19 cellular contexts compared by ENCODE assay signal in genomic region chr7:81736088-81736487, GRCh38. TPM values are rescaled to one million over a fixed set of nuclear protein-coding genes. Genes with fewer than 3 reads are reported as not detected.
"Had no signal": no experiment of that assay in that cellular context is flagged by ENCODE, and none has a peak within 500 bp of the region (broad histone marks: within the 10 kb centered on the region; RNA-seq: fewer than 3 reads in every experiment).

No MANE protein-coding gene starts in this region.

- H3K9me3 Mint-ChIP-seq: neural progenitor cell; stimulated activated naive CD8-positive, alpha-beta T cell treated with anti-CD3 and anti-CD28 coated beads, Interleukin-15, Interleukin-2, amounts not matched to agents 100 ng/mL and 50 ng/mL, for 24 hours; type B pancreatic cell had no signal

- H3K27ac ChIP-seq: dorsolateral prefrontal cortex, esophagus squamous epithelium, heart right ventricle, neural progenitor cell, pancreas, sigmoid colon, spleen, suprapubic skin had no signal

- H3K4me3 ChIP-seq: dorsolateral prefrontal cortex, esophagus squamous epithelium, heart right ventricle, neural progenitor cell, pancreas, sigmoid colon, spleen, suprapubic skin had no signal

- H3K4me3 Mint-ChIP-seq: activated T-helper 17 cell treated with anti-CD3 and anti-CD28 coated beads, Interleukin-2, amount 50 U/mL, for 72 hours; naive B cell; neural progenitor cell; stimulated activated naive CD8-positive, alpha-beta T cell treated with anti-CD3 and anti-CD28 coated beads, Interleukin-15, Interleukin-2, amounts not matched to agents 100 ng/mL and 50 ng/mL, for 24 hours; type B pancreatic cell had no signal

- H3K27me3 ChIP-seq: dorsolateral prefrontal cortex, esophagus squamous epithelium, heart right ventricle, neural progenitor cell, pancreas, sigmoid colon, spleen, suprapubic skin had no signal

- H3K4me1 Mint-ChIP-seq: activated T-helper 17 cell treated with anti-CD3 and anti-CD28 coated beads, Interleukin-2, amount 50 U/mL, for 72 hours; naive B cell; neural progenitor cell had no signal

- FAIRE-seq: pancreas had no signal

- H3K27ac Mint-ChIP-seq: activated T-helper 17 cell treated with anti-CD3 and anti-CD28 coated beads, Interleukin-2, amount 50 U/mL, for 72 hours; neural progenitor cell; stimulated activated naive CD8-positive, alpha-beta T cell treated with anti-CD3 and anti-CD28 coated beads, Interleukin-15, Interleukin-2, amounts not matched to agents 100 ng/mL and 50 ng/mL, for 24 hours; type B pancreatic cell had no signal

- DNase-seq: activated CD4-positive, alpha-beta T cell treated with anti-CD3 and anti-CD28 coated beads, Interleukin-2, amount 50 U/mL, for 4 hours; activated CD4-positive, CD25-positive, alpha-beta regulatory T cell treated with anti-CD3 and anti-CD28 coated beads, Interleukin-2, amount 50 U/mL, for 72 hours; activated naive CD4-positive, alpha-beta T cell treated with Interleukin-2 at 50 U/mL for 16 hours; aorta; dorsolateral prefrontal cortex; esophagus squamous epithelium; foreskin melanocyte; heart right ventricle; islet precursor cell; naive B cell; pancreas; sigmoid colon; spleen; T-helper 1 cell had no signal

- H3K27me3 Mint-ChIP-seq: activated T-helper 17 cell treated with anti-CD3 and anti-CD28 coated beads, Interleukin-2, amount 50 U/mL, for 72 hours; naive B cell; stimulated activated naive CD8-positive, alpha-beta T cell treated with anti-CD3 and anti-CD28 coated beads, Interleukin-15, Interleukin-2, amounts not matched to agents 100 ng/mL and 50 ng/mL, for 24 hours; type B pancreatic cell had no signal

- H3K36me3 Mint-ChIP-seq: naive B cell, neural progenitor cell, type B pancreatic cell had no signal

- H3K9ac ChIP-seq: neural progenitor cell had no signal

- H3K9me3 ChIP-seq: esophagus squamous epithelium, pancreas, sigmoid colon, suprapubic skin had no signal

- H3K4me2 ChIP-seq: neural progenitor cell had no signal

- H2AFZ ChIP-seq: neural progenitor cell had no signal

- H3K4me1 ChIP-seq: esophagus squamous epithelium, heart right ventricle, neural progenitor cell, pancreas, sigmoid colon, spleen, suprapubic skin had no signal

- ATAC-seq: activated T-helper 17 cell treated with anti-CD3 and anti-CD28 coated beads, Interleukin-2, amount 50 U/mL, for 72 hours; heart right ventricle; pancreas had no signal

- H3K36me3 ChIP-seq: esophagus squamous epithelium, neural progenitor cell, pancreas, sigmoid colon, spleen, suprapubic skin had no signal

RNA-seq across cellular contexts. Expression of gene HGF, which starts 33.8 kb away (rescaled TPM):
- total RNA-seq: activated T-helper 17 cell treated with anti-CD3 and anti-CD28 coated beads, Interleukin-2, amount 50 U/mL, for 72 hours had no signal
